Comparison of ENCODE assay signal across 1 cellular context in the genomic region with DNA sequence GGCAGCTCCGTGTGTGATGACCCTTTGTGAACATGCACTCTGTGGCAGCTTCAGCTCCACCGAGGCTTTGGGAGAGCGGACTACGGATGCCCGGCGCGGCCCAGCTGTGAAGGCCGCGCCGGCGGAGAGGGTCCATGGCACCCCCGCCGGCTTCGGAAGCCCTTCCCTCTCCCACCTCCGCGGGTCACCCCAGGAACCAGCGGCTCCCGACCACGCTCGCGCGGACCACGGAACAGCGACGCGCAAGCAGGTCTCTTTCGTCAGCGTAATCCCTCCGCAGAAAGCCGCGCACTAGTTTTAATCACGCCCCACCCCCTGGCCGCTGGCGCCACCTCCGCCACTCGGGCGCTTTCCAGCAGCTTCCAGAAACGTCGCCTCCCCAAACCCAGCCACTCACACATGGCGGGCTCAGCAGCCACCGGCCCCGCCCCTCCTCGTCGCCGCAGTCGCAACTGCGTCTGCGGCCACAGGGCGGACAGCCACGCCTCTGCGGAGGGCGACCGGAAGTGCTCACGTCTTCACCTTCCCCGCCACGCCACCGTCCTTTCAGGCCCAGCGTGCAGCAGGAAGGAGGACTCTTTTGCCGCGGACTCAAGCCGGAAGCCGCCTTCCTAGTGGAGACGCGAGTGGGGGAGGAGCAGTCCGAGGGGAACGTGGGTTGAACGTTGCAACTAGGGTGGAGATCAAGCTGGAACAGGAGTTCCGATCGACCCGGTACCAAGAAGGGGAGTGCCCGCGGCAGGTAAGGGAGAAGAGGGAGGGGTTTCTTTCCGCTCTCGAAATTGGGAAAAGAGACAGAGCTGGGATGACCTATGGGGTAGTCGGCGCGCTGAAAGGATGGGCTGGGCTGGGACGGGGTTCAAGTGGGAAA.
TF ChIP-seq lines count a peak whose summit lies in the region.

A gene (plus strand): TSS at position 606 of the 871 bp plus-strand sequence. CDS start 3,221 bp downstream, outside the sequence.

TF ChIP-seq in GM12878, 131 proteins besides CTCF, POLR2A, EP300 and RAD21 (continued from another document and continues in another):
- TF ChIP-seq, protein P1, sequence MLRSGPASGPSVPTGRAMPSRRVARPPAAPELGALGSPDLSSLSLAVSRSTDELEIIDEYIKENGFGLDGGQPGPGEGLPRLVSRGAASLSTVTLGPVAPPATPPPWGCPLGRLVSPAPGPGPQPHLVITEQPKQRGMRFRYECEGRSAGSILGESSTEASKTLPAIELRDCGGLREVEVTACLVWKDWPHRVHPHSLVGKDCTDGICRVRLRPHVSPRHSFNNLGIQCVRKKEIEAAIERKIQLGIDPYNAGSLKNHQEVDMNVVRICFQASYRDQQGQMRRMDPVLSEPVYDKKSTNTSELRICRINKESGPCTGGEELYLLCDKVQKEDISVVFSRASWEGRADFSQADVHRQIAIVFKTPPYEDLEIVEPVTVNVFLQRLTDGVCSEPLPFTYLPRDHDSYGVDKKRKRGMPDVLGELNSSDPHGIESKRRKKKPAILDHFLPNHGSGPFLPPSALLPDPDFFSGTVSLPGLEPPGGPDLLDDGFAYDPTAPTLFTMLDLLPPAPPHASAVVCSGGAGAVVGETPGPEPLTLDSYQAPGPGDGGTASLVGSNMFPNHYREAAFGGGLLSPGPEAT (IDR thresholded peaks at IDR 0.05; ENCODE audit: low read depth): peak; percentile 42; the same call in 1 of the 2 replicates
- TF ChIP-seq ZNF217 (IDR thresholded peaks at IDR 0.05) (peak; percentile 15; the same call in 1 of the 2 replicates), ZNF207 (IDR thresholded peaks at IDR 0.05; ENCODE audit: borderline replicate concordance) (peak; percentile 98), SUZ12 (IDR thresholded peaks at IDR 0.05; ENCODE audit: unreplicated experiment) (no peak), ZNF274 (IDR thresholded peaks at IDR 0.05; ENCODE audit: insufficient read depth, insufficient read length) (no peak), SUPT20H (IDR thresholded peaks at IDR 0.05; ENCODE audit: borderline replicate concordance, control insufficient read depth, low read depth, low read length) (no peak), CREM (IDR thresholded peaks at IDR 0.05; ENCODE audit: low read depth) (peak; percentile 97), RBBP5 (conservative IDR thresholded peaks at IDR 0.05) (no peak; the same call in 1 of the 2 replicates), TAF1 (IDR thresholded peaks at IDR 0.05; ENCODE audit: borderline replicate concordance, low read depth, low read length) (peak; percentile 74), HDAC6 (IDR thresholded peaks at IDR 0.05; ENCODE audit: unreplicated experiment) (no peak), IKZF2 (IDR thresholded peaks at IDR 0.05) (peak; percentile 89), SIX5 (IDR thresholded peaks at IDR 0.05; ENCODE audit: low read depth, low read length, severe bottlenecking) (peak; percentile 77), MYB (IDR thresholded peaks at IDR 0.05; ENCODE audit: borderline replicate concordance, low read depth, low read length) (no peak; the same call in 1 of the 2 replicates), GATAD2B (conservative IDR thresholded peaks at IDR 0.05; ENCODE audit: low read depth) (peak; percentile 90), RELA (IDR thresholded peaks at IDR 0.05; ENCODE audit: borderline replicate concordance, partially characterized antibody) (peak; percentile 96), HCFC1 (IDR thresholded peaks at IDR 0.05; ENCODE audit: low read length) (peak; percentile 91), JUND (IDR thresholded peaks at IDR 0.05; ENCODE audit: low read depth, low read length) (no peak), ZBED1 (IDR thresholded peaks at IDR 0.05; ENCODE audit: borderline replicate concordance) (peak; percentile 39; the same call in 1 of the 2 replicates), IRF4 (IDR thresholded peaks at IDR 0.05; ENCODE audit: low read depth, low read length) (peak; percentile 39; the same call in 1 of the 2 replicates), ZNF24 (IDR thresholded peaks at IDR 0.05) (peak; percentile 54), KLF5 (IDR thresholded peaks at IDR 0.05; ENCODE audit: partially characterized antibody) (peak; percentile 89), MTA3 (IDR thresholded peaks at IDR 0.05; ENCODE audit: borderline replicate concordance, low read length) (peak; percentile 1; the same call in 1 of the 2 replicates), NFXL1 (IDR thresholded peaks at IDR 0.05; ENCODE audit: borderline replicate concordance) (no peak), RUNX3 (IDR thresholded peaks at IDR 0.05; ENCODE audit: low read length) (peak; percentile 80), HDGF (IDR thresholded peaks at IDR 0.05) (peak; percentile 99), STAT3 (IDR thresholded peaks at IDR 0.05; ENCODE audit: low read depth, low read length) (no peak), BHLHE40 (IDR thresholded peaks at IDR 0.05; ENCODE audit: borderline replicate concordance in 1 of 2, low read depth in 2 of 2, low read length in 1 of 2) (peak; percentile 78 to 88), DPF2 (IDR thresholded peaks at IDR 0.05) (peak; percentile 73), GABPA (IDR thresholded peaks at IDR 0.05; ENCODE audit: low read depth) (peak; percentile 100)
- TF ChIP-seq, protein P2, sequence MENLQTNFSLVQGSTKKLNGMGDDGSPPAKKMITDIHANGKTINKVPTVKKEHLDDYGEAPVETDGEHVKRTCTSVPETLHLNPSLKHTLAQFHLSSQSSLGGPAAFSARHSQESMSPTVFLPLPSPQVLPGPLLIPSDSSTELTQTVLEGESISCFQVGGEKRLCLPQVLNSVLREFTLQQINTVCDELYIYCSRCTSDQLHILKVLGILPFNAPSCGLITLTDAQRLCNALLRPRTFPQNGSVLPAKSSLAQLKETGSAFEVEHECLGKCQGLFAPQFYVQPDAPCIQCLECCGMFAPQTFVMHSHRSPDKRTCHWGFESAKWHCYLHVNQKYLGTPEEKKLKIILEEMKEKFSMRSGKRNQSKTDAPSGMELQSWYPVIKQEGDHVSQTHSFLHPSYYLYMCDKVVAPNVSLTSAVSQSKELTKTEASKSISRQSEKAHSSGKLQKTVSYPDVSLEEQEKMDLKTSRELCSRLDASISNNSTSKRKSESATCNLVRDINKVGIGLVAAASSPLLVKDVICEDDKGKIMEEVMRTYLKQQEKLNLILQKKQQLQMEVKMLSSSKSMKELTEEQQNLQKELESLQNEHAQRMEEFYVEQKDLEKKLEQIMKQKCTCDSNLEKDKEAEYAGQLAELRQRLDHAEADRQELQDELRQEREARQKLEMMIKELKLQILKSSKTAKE (IDR thresholded peaks at IDR 0.05; ENCODE audit: low read depth, poor library complexity, severe bottlenecking): peak; percentile 55
- TF ChIP-seq, protein P3, sequence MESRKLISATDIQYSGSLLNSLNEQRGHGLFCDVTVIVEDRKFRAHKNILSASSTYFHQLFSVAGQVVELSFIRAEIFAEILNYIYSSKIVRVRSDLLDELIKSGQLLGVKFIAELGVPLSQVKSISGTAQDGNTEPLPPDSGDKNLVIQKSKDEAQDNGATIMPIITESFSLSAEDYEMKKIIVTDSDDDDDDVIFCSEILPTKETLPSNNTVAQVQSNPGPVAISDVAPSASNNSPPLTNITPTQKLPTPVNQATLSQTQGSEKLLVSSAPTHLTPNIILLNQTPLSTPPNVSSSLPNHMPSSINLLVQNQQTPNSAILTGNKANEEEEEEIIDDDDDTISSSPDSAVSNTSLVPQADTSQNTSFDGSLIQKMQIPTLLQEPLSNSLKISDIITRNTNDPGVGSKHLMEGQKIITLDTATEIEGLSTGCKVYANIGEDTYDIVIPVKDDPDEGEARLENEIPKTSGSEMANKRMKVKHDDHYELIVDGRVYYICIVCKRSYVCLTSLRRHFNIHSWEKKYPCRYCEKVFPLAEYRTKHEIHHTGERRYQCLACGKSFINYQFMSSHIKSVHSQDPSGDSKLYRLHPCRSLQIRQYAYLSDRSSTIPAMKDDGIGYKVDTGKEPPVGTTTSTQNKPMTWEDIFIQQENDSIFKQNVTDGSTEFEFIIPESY (IDR thresholded peaks at IDR 0.05): 0 out of 2 replicates have a peak, but pooled peaks have one; percentile 15
- TF ChIP-seq, protein P4, sequence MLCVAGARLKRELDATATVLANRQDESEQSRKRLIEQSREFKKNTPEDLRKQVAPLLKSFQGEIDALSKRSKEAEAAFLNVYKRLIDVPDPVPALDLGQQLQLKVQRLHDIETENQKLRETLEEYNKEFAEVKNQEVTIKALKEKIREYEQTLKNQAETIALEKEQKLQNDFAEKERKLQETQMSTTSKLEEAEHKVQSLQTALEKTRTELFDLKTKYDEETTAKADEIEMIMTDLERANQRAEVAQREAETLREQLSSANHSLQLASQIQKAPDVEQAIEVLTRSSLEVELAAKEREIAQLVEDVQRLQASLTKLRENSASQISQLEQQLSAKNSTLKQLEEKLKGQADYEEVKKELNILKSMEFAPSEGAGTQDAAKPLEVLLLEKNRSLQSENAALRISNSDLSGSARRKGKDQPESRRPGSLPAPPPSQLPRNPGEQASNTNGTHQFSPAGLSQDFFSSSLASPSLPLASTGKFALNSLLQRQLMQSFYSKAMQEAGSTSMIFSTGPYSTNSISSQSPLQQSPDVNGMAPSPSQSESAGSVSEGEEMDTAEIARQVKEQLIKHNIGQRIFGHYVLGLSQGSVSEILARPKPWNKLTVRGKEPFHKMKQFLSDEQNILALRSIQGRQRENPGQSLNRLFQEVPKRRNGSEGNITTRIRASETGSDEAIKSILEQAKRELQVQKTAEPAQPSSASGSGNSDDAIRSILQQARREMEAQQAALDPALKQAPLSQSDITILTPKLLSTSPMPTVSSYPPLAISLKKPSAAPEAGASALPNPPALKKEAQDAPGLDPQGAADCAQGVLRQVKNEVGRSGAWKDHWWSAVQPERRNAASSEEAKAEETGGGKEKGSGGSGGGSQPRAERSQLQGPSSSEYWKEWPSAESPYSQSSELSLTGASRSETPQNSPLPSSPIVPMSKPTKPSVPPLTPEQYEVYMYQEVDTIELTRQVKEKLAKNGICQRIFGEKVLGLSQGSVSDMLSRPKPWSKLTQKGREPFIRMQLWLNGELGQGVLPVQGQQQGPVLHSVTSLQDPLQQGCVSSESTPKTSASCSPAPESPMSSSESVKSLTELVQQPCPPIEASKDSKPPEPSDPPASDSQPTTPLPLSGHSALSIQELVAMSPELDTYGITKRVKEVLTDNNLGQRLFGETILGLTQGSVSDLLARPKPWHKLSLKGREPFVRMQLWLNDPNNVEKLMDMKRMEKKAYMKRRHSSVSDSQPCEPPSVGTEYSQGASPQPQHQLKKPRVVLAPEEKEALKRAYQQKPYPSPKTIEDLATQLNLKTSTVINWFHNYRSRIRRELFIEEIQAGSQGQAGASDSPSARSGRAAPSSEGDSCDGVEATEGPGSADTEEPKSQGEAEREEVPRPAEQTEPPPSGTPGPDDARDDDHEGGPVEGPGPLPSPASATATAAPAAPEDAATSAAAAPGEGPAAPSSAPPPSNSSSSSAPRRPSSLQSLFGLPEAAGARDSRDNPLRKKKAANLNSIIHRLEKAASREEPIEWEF (IDR thresholded peaks at IDR 0.05; ENCODE audit: insufficient replicate concordance, low read depth, low read length): no peak
- TF ChIP-seq, protein P5, sequence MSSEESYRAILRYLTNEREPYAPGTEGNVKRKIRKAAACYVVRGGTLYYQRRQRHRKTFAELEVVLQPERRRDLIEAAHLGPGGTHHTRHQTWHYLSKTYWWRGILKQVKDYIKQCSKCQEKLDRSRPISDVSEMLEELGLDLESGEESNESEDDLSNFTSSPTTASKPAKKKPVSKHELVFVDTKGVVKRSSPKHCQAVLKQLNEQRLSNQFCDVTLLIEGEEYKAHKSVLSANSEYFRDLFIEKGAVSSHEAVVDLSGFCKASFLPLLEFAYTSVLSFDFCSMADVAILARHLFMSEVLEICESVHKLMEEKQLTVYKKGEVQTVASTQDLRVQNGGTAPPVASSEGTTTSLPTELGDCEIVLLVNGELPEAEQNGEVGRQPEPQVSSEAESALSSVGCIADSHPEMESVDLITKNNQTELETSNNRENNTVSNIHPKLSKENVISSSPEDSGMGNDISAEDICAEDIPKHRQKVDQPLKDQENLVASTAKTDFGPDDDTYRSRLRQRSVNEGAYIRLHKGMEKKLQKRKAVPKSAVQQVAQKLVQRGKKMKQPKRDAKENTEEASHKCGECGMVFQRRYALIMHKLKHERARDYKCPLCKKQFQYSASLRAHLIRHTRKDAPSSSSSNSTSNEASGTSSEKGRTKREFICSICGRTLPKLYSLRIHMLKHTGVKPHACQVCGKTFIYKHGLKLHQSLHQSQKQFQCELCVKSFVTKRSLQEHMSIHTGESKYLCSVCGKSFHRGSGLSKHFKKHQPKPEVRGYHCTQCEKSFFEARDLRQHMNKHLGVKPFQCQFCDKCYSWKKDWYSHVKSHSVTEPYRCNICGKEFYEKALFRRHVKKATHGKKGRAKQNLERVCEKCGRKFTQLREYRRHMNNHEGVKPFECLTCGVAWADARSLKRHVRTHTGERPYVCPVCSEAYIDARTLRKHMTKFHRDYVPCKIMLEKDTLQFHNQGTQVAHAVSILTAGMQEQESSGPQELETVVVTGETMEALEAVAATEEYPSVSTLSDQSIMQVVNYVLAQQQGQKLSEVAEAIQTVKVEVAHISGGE (CRISPR knock-in tag; IDR thresholded peaks at IDR 0.05): peak; percentile 97
- TF ChIP-seq, protein P6, sequence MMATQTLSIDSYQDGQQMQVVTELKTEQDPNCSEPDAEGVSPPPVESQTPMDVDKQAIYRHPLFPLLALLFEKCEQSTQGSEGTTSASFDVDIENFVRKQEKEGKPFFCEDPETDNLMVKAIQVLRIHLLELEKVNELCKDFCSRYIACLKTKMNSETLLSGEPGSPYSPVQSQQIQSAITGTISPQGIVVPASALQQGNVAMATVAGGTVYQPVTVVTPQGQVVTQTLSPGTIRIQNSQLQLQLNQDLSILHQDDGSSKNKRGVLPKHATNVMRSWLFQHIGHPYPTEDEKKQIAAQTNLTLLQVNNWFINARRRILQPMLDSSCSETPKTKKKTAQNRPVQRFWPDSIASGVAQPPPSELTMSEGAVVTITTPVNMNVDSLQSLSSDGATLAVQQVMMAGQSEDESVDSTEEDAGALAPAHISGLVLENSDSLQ (IDR thresholded peaks at IDR 0.05): peak; percentile 84
- TF ChIP-seq, protein P7, sequence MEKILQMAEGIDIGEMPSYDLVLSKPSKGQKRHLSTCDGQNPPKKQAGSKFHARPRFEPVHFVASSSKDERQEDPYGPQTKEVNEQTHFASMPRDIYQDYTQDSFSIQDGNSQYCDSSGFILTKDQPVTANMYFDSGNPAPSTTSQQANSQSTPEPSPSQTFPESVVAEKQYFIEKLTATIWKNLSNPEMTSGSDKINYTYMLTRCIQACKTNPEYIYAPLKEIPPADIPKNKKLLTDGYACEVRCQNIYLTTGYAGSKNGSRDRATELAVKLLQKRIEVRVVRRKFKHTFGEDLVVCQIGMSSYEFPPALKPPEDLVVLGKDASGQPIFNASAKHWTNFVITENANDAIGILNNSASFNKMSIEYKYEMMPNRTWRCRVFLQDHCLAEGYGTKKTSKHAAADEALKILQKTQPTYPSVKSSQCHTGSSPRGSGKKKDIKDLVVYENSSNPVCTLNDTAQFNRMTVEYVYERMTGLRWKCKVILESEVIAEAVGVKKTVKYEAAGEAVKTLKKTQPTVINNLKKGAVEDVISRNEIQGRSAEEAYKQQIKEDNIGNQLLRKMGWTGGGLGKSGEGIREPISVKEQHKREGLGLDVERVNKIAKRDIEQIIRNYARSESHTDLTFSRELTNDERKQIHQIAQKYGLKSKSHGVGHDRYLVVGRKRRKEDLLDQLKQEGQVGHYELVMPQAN (conservative IDR thresholded peaks at IDR 0.05): peak; percentile 57
- TF ChIP-seq, protein P8, sequence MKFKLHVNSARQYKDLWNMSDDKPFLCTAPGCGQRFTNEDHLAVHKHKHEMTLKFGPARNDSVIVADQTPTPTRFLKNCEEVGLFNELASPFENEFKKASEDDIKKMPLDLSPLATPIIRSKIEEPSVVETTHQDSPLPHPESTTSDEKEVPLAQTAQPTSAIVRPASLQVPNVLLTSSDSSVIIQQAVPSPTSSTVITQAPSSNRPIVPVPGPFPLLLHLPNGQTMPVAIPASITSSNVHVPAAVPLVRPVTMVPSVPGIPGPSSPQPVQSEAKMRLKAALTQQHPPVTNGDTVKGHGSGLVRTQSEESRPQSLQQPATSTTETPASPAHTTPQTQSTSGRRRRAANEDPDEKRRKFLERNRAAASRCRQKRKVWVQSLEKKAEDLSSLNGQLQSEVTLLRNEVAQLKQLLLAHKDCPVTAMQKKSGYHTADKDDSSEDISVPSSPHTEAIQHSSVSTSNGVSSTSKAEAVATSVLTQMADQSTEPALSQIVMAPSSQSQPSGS (IDR thresholded peaks at IDR 0.05; ENCODE audit: low read length): no peak
